Comparison of ENCODE assay signal across 11 cellular contexts in genomic region chr20:16554766-16555543, GRCh38.
"Had no signal": no experiment of that assay in that cellular context is flagged by ENCODE, and none has a peak within 500 bp of the region (broad histone marks: within the 10 kb centered on the region; RNA-seq: fewer than 3 reads in every experiment).

No MANE protein-coding gene starts in this region.

- DNase-seq: activated CD4-positive, alpha-beta T cell treated with anti-CD3 and anti-CD28 coated beads for 48 hours; activated naive CD4-positive, alpha-beta T cell; esophagus squamous epithelium; heart right ventricle; left lung; stimulated activated CD4-positive, alpha-beta T cell treated with anti-CD3 and anti-CD28 coated beads, Interleukin-4, amount 100 ng/mL, for 1 hour; stimulated activated naive CD8-positive, alpha-beta T cell treated with anti-CD3 and anti-CD28 coated beads, Interleukin-15, amount 100 ng/mL, for 72 hours had no signal

- H3K9me3 ChIP-seq: esophagus squamous epithelium, left lung, thoracic aorta had no signal

- ATAC-seq: left lung; stimulated activated naive CD8-positive, alpha-beta T cell treated with anti-CD3 and anti-CD28 coated beads, Interleukin-15, amount 100 ng/mL, for 72 hours had no signal

- H3K36me3 ChIP-seq: ascending aorta, heart right ventricle, left lung, thoracic aorta had no signal

- H3K4me3 ChIP-seq: ascending aorta, esophagus squamous epithelium, heart right ventricle, left lung, thoracic aorta had no signal

- FAIRE-seq: endometrium, islet of Langerhans had no signal

- H3K27me3 ChIP-seq: ascending aorta, esophagus squamous epithelium, heart right ventricle, left lung had no signal

- H3K27ac ChIP-seq: ascending aorta, esophagus squamous epithelium, heart right ventricle, left lung, thoracic aorta had no signal
